8 cellular contexts compared by ENCODE assay signal in the genomic region with DNA sequence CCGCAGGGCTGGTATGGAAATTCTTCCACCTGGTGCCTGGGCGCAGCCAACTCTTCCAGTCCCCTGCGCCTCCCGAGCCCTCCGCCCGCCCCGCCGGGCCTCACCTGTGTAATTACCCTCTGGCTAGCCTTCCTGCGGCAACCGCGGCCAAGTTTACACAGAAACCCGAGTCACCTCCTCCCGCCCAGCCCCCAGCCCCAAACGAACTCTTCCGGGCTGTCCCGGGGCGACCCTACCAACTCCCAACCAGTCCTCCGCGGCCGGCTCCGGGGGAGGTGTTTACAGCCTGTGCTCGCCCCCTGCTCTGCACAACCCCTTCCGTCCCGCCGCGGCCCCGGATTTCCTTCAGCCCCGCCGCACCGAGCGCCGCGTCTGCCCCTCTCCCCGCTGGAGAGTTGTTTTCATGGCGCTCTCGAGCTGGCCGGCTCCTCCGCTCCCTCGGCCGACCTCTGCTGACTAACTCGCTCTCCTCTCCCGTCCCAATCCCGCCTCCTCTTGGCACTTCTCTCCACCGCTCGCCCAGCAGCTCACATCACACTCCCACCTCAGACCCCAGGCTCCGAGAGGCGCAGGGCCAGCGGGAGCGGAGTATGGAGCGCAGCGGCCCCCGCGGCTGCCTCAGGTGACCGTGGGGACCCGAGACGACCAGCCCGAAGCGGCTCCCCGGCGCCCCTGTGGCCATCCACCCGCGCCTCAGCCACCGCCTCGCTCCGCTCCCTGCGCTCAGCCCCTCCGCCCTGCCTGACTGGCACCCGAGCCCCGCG. TPM values are rescaled to one million over a fixed set of nuclear protein-coding genes. Genes with fewer than 3 reads are reported as not detected.
DNase-seq lines count a peak whose midpoint lies in the region; ATAC-seq, FAIRE-seq and TF ChIP-seq lines count a peak whose summit lies in the region.

No MANE protein-coding gene starts in this region.

- peaks cover 38% of the 10 kb centered on the region for H3K4me1 ChIP-seq in MM.1S (ENCODE audit: low read length)
- peaks cover 14% of the 10 kb centered on the region for H3K4me1 ChIP-seq in keratinocyte (ENCODE audit: control insufficient read depth, extremely low read depth, insufficient read depth, low read length)

- POLR2A ChIA-PET in WTC11 (lab: Charles Lee): interaction anchor here (1.2 to 1.4 kb wide), 2 partner anchors 31 to 67 kb away, joined by 3 to 4 read pairs; no protein-coding TSS in a partner anchor

- H3K9me3 ChIP-seq in MM.1S (replicated peaks; ENCODE audit: insufficient read depth, low read length) (no peaks in the 10 kb centered on the region), keratinocyte (ENCODE audit: control insufficient read depth, low read depth, low read length) (no peaks in the 10 kb centered on the region)

- peak; percentile 16 for DNase-seq in GM04503 (ENCODE audit: low read depth)
- peak; percentile 75 for DNase-seq in H7
- DNase-seq in MM.1S: peak; percentile 44
- DNase-seq in WTC11 (ENCODE audit: low spot score): peak; percentile 81
- peak; percentile 68 to 71 for DNase-seq in cardiac fibroblast (ENCODE audit: low read depth in 2 of 2)
- DNase-seq in keratinocyte (ENCODE audit: low read depth, low spot score): no peak
- peak; percentile 20 to 41 (median 22) for DNase-seq in stimulated activated CD4-positive, alpha-beta T cell treated with anti-CD3 and anti-CD28 coated beads, Interleukin-12 subunit alpha, Interleukin-12 subunit beta, amount 100 ng/mL, for 48 hours (ENCODE audit: low read depth in 2 of 3, low spot score in 1 of 3)
- DNase-seq in OCI-M2 (lab: John Stamatoyannopoulos, UW; ENCODE audit: unreplicated experiment): no peak

- peaks cover 74% of the 10 kb centered on the region for H3F3A ChIP-seq in MM.1S (ENCODE audit: insufficient read depth, low read length)

- no peaks in the 10 kb centered on the region for H3K9me3 Mint-ChIP-seq in WTC11

- H3K27ac Mint-ChIP-seq in WTC11: peak overlapping the region; percentile 98

- dilution Hi-C loops in keratinocyte (cut with MboI; ENCODE audit: extremely low pct_ligation_motif_present, low sequenced_read_pairs): no loop called here

- no peaks in the 10 kb centered on the region for H3K9me2 ChIP-seq in MM.1S (replicated peaks; ENCODE audit: insufficient read depth, low read length)

- peak overlapping the region; percentile 94 for H3K27ac ChIP-seq in MM.1S (ENCODE audit: low read length)
- H3K27ac ChIP-seq in keratinocyte (ENCODE audit: control insufficient read depth, insufficient read depth, low read length): peak overlapping the region; percentile 79

- no peaks in the 10 kb centered on the region for H3K36me3 Mint-ChIP-seq in WTC11

- peaks cover 12% of the 10 kb centered on the region for H3K27me3 Mint-ChIP-seq in WTC11 (ENCODE audit: low read depth)

- H3K4me1 Mint-ChIP-seq in WTC11: peaks cover 22% of the 10 kb centered on the region

- H2AFZ ChIP-seq in MM.1S (ENCODE audit: low read length) (no peak overlapping the region), keratinocyte (ENCODE audit: control insufficient read depth, low read length) (peak overlapping the region; percentile 96)

- CTCF ChIA-PET in WTC11 (lab: Charles Lee): interaction anchor here (0.6 to 1.4 kb wide), 3 partner anchors 27 to 151 kb away, joined by 3 read pairs; no protein-coding TSS in a partner anchor

- peak overlapping the region; percentile 99 for H3K9ac ChIP-seq in MM.1S (ENCODE audit: low read length)
- H3K9ac ChIP-seq in keratinocyte (ENCODE audit: control insufficient read depth, extremely low read depth, insufficient read depth, low read length): peak overlapping the region; percentile 91

- no peak for FAIRE-seq in keratinocyte (lab: Jason Lieb, UNC)

- H4K20me1 ChIP-seq in MM.1S (ENCODE audit: insufficient read depth, low read length) (no peaks in the 10 kb centered on the region), keratinocyte (ENCODE audit: control insufficient read depth, extremely low read depth, insufficient read depth, low read length) (no peaks in the 10 kb centered on the region)

- peak; percentile 54 for ATAC-seq in WTC11

- H3K36me3 ChIP-seq in H7 (replicated peaks; ENCODE audit: control insufficient read depth, insufficient read depth, low read length) (no peaks in the 10 kb centered on the region), MM.1S (replicated peaks; ENCODE audit: insufficient read depth, low read length) (no peaks in the 10 kb centered on the region; the same call in 1 of the 2 replicates), keratinocyte (ENCODE audit: control insufficient read depth in 2 of 2, extremely low read depth in 1 of 2, insufficient read depth in 2 of 2, low read length in 2 of 2) (no peaks in the 10 kb centered on the region)

- no peaks in the 10 kb centered on the region for H3K9me1 ChIP-seq in keratinocyte (ENCODE audit: control insufficient read depth, extremely low read depth, insufficient read depth, low read length)

- H3K79me2 ChIP-seq in MM.1S (ENCODE audit: low read length) (peaks cover 72% of the 10 kb centered on the region), keratinocyte (ENCODE audit: control insufficient read depth, insufficient read depth, low read length) (no peaks in the 10 kb centered on the region)

- H3K4me3 Mint-ChIP-seq in WTC11: peak overlapping the region; percentile 98

- H3K4me2 ChIP-seq in MM.1S (ENCODE audit: low read depth, low read length) (peak overlapping the region; percentile 71), keratinocyte (ENCODE audit: control insufficient read depth, extremely low read depth, insufficient read depth, low read depth, low read length) (peak overlapping the region; percentile 100)

- H3K27me3 ChIP-seq in H7 (ENCODE audit: control insufficient read depth, insufficient read depth, low read length) (no peaks in the 10 kb centered on the region; the same call in 1 of the 2 replicates), MM.1S (replicated peaks; ENCODE audit: insufficient read depth, low read length) (no peaks in the 10 kb centered on the region), keratinocyte (ENCODE audit: control insufficient read depth, extremely low read depth, insufficient read depth, low read length) (no peaks in the 10 kb centered on the region)

- no peak for TF ChIP-seq CTCF in MM.1S (IDR thresholded peaks at IDR 0.05; ENCODE audit: low read length)
- no peak for TF ChIP-seq CTCF in WTC11 (IDR thresholded peaks at IDR 0.05)
- TF ChIP-seq CTCF in cardiac fibroblast (IDR thresholded peaks at IDR 0.05; ENCODE audit: low read depth, low read length): peak; percentile 8
- TF ChIP-seq CTCF in keratinocyte (optimal IDR thresholded peaks at IDR 0.05 in 1 of 3, IDR thresholded peaks at IDR 0.05 in 1 of 3, conservative IDR thresholded peaks at IDR 0.05 in 1 of 3; ENCODE audit: extremely low read depth in 1 of 3, insufficient read depth in 2 of 3, low read length in 3 of 3): peak in 1 of 3 experiments; percentile 17

- peak overlapping the region; percentile 82 for H3K4me3 ChIP-seq in H7 (ENCODE audit: insufficient read depth, low read depth, low read length)
- H3K4me3 ChIP-seq in MM.1S (ENCODE audit: low read length): peak overlapping the region; percentile 92
- peak overlapping the region; percentile 76 to 94 for H3K4me3 ChIP-seq in cardiac fibroblast (replicated peaks in 1 of 2; ENCODE audit: low read depth in 2 of 2, low read length in 2 of 2)
- peak overlapping the region; percentile 79 to 94 (median 88) for H3K4me3 ChIP-seq in keratinocyte (ENCODE audit: control insufficient read depth in 2 of 3, extremely low read depth in 1 of 3, insufficient read depth in 2 of 3, low read depth in 1 of 3, low read length in 3 of 3)

TF ChIP-seq in WTC11, 78 proteins besides CTCF, POLR2A, EP300 and RAD21 (continues in another document):
- no peak; the same call in 1 of the 2 replicates for TF ChIP-seq FOXK1 (CRISPR knock-in tag; IDR thresholded peaks at IDR 0.05)
- TF ChIP-seq SMAD4 (CRISPR knock-in tag; IDR thresholded peaks at IDR 0.05): no peak
- TF ChIP-seq, protein P1, sequence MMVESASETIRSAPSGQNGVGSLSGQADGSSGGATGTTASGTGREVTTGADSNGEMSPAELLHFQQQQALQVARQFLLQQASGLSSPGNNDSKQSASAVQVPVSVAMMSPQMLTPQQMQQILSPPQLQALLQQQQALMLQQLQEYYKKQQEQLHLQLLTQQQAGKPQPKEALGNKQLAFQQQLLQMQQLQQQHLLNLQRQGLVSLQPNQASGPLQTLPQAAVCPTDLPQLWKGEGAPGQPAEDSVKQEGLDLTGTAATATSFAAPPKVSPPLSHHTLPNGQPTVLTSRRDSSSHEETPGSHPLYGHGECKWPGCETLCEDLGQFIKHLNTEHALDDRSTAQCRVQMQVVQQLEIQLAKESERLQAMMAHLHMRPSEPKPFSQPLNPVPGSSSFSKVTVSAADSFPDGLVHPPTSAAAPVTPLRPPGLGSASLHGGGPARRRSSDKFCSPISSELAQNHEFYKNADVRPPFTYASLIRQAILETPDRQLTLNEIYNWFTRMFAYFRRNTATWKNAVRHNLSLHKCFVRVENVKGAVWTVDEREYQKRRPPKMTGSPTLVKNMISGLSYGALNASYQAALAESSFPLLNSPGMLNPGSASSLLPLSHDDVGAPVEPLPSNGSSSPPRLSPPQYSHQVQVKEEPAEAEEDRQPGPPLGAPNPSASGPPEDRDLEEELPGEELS (CRISPR knock-in tag; IDR thresholded peaks at IDR 0.05): no peak
- TF ChIP-seq GABPB1 (CRISPR knock-in tag; IDR thresholded peaks at IDR 0.05): peak; percentile 45; the same call in 1 of the 2 replicates
- TF ChIP-seq SOX15 (CRISPR knock-in tag; IDR thresholded peaks at IDR 0.05): no peak
- TF ChIP-seq, protein P2, sequence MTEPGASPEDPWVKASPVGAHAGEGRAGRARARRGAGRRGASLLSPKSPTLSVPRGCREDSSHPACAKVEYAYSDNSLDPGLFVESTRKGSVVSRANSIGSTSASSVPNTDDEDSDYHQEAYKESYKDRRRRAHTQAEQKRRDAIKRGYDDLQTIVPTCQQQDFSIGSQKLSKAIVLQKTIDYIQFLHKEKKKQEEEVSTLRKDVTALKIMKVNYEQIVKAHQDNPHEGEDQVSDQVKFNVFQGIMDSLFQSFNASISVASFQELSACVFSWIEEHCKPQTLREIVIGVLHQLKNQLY (CRISPR knock-in tag; IDR thresholded peaks at IDR 0.05): no peak
- no peak for TF ChIP-seq EMX1 (CRISPR knock-in tag; IDR thresholded peaks at IDR 0.05)

RNA-seq across cellular contexts. Expression of a gene that starts 0.5 kb away (rescaled TPM):
- 3.7 and 6.2 TPM in 2 replicates for total RNA-seq in H7 (2014; rRNA removed; shearing (Covaris generic))
- 11.8 to 13.2 TPM (median 11.9 TPM) in 3 replicates for total RNA-seq in WTC11 (2021)
- 6.1 to 19.9 TPM (median 18.5 TPM) in 3 replicates for polyA plus RNA-seq in keratinocyte
- 64.0 TPM for polyA plus RNA-seq in keratinocyte (2011; ENCODE audit: low read depth)
- 6.5 and 14.8 TPM in 2 replicates for polyA plus RNA-seq in keratinocyte (2011; cell fraction: cytosol; rRNA removed)
- 42.5 and 45.4 TPM in 2 replicates for polyA plus RNA-seq in keratinocyte (2011; cell fraction: nucleus; rRNA removed)
- polyA plus RNA-seq in keratinocyte (2012; ENCODE audit: low replicate concordance): 5.7 and 17.0 TPM in 2 replicates
- 1.7 to 16.7 TPM (median 9.9 TPM) in 3 replicates for polyA minus RNA-seq in keratinocyte
- polyA minus RNA-seq in keratinocyte (2011; cell fraction: cytosol; rRNA and poly(A)+ RNA removed): 5.4 TPM
- 23.8 and 52.0 TPM in 2 replicates for polyA minus RNA-seq in keratinocyte (2011; cell fraction: nucleus; rRNA and poly(A)+ RNA removed)

Comparison
In these comparisons a context has a peak if more than half of its experiments do, and no peak if none do; other contexts are left out.
1. DNase-seq: peak in GM04503 (single experiment), H7 (single experiment), MM.1S (single experiment), WTC11 (single experiment), cardiac fibroblast (2 of 2) and stimulated activated CD4-positive, alpha-beta T cell treated with anti-CD3 and anti-CD28 coated beads, Interleukin-12 subunit alpha, Interleukin-12 subunit beta, amount 100 ng/mL, for 48 hours (3 of 3); none in keratinocyte (single experiment) and OCI-M2 (single experiment).
2. Peak in every context shown above with its lines, with median percentiles within 50 percentile points of each other: H3K4me3 ChIP-seq.